Comparison of ENCODE assay signal across 27 cellular contexts in genomic region chr19:54047626-54048025, GRCh38. TPM values are rescaled to one million over a fixed set of nuclear protein-coding genes. Genes with fewer than 3 reads are reported as not detected.
"Had no signal": no experiment of that assay in that cellular context is flagged by ENCODE, and none has a peak within 500 bp of the region (broad histone marks: within the 10 kb centered on the region; RNA-seq: fewer than 3 reads in every experiment).

No MANE protein-coding gene starts in this region.

- H3K36me3 ChIP-seq: cardiac muscle cell, esophagus muscularis mucosa, right lobe of liver, stomach had no signal

- H3K27me3 ChIP-seq: cardiac muscle cell, hepatocyte, right lobe of liver had no signal

- H3K4me3 Mint-ChIP-seq: activated CD4-positive, alpha-beta T cell treated with anti-CD3 and anti-CD28 coated beads for 36 hours; activated naive CD8-positive, alpha-beta T cell treated with anti-CD3 and anti-CD28 coated beads, Interleukin-2, amount 10 ng/mL, durations not matched to agents 7 days and 5 days; activated T-helper 17 cell treated with anti-CD3 and anti-CD28 coated beads, Interleukin-2, amount 50 U/mL, for 72 hours; natural killer cell treated with Interleukin-12 subunit alpha and Interleukin-12 subunit beta and Interleukin-15 and Interleukin-18, amount 100 ng/mL, for 72 hours; stimulated activated effector memory CD8-positive, alpha-beta T cell treated with anti-CD3 and anti-CD28 coated beads, Interleukin-12 subunit alpha, Interleukin-12 subunit beta, amount 100 ng/mL, for 72 hours; WTC11 had no signal

- H3K36me3 Mint-ChIP-seq: activated naive CD8-positive, alpha-beta T cell treated with anti-CD3 and anti-CD28 coated beads, Interleukin-2, amount 10 ng/mL, durations not matched to agents 7 days and 5 days; natural killer cell treated with Interleukin-12 subunit alpha and Interleukin-12 subunit beta and Interleukin-15 and Interleukin-18, amount 100 ng/mL, for 72 hours; stimulated activated effector memory CD8-positive, alpha-beta T cell treated with anti-CD3 and anti-CD28 coated beads, Interleukin-12 subunit alpha, Interleukin-12 subunit beta, amount 100 ng/mL, for 72 hours; WTC11 had no signal

- H3K9me3 Mint-ChIP-seq: activated naive CD8-positive, alpha-beta T cell treated with anti-CD3 and anti-CD28 coated beads, Interleukin-2, amount 10 ng/mL, durations not matched to agents 7 days and 5 days; activated T-helper 17 cell treated with anti-CD3 and anti-CD28 coated beads, Interleukin-2, amount 50 U/mL, for 72 hours; natural killer cell treated with Interleukin-12 subunit alpha and Interleukin-12 subunit beta and Interleukin-15 and Interleukin-18, amount 100 ng/mL, for 72 hours; stimulated activated effector memory CD8-positive, alpha-beta T cell treated with anti-CD3 and anti-CD28 coated beads, Interleukin-12 subunit alpha, Interleukin-12 subunit beta, amount 100 ng/mL, for 72 hours had no signal

- H3K4me3 ChIP-seq: cardiac muscle cell, esophagus muscularis mucosa, hepatocyte, right lobe of liver, stomach had no signal

- ATAC-seq: activated CD4-positive, alpha-beta T cell treated with anti-CD3 and anti-CD28 coated beads for 36 hours; activated T-helper 17 cell treated with anti-CD3 and anti-CD28 coated beads, Interleukin-2, amount 50 U/mL, for 72 hours; natural killer cell treated with Interleukin-12 subunit alpha and Interleukin-12 subunit beta and Interleukin-15 and Interleukin-18, amount 100 ng/mL, for 72 hours; stimulated activated effector memory CD8-positive, alpha-beta T cell treated with anti-CD3 and anti-CD28 coated beads, Interleukin-12 subunit alpha, Interleukin-12 subunit beta, amount 100 ng/mL, for 72 hours; WTC11 had no signal

- DNase-seq: activated CD4-positive, alpha-beta T cell treated with anti-CD3 and anti-CD28 coated beads for 36 hours; activated CD4-positive, alpha-beta T cell treated with anti-CD3 and anti-CD28 coated beads, Interleukin-2, amount 50 U/mL, for 48 hours; activated naive CD4-positive, alpha-beta T cell; activated naive CD8-positive, alpha-beta T cell treated with anti-CD3 and anti-CD28 coated beads, Interleukin-2, amount 10 ng/mL, durations not matched to agents 7 days and 5 days; amygdala; dermis blood vessel endothelial cell; effector memory CD4-positive, alpha-beta T cell; foreskin fibroblast; right lobe of liver; small intestine; stimulated activated CD4-positive, alpha-beta T cell treated with anti-CD3 and anti-CD28 coated beads, Interleukin-4, amount 100 ng/mL, for 24 hours; stomach; trophoblast cell had no signal

- H3K9me3 ChIP-seq: right lobe of liver had no signal

- H3K27ac ChIP-seq: cardiac muscle cell, esophagus muscularis mucosa, hepatocyte, parathyroid adenoma, right lobe of liver, stomach had no signal

- H3K4me1 Mint-ChIP-seq: activated CD4-positive, alpha-beta T cell treated with anti-CD3 and anti-CD28 coated beads for 36 hours; activated naive CD8-positive, alpha-beta T cell treated with anti-CD3 and anti-CD28 coated beads, Interleukin-2, amount 10 ng/mL, durations not matched to agents 7 days and 5 days; activated T-helper 17 cell treated with anti-CD3 and anti-CD28 coated beads, Interleukin-2, amount 50 U/mL, for 72 hours; stimulated activated effector memory CD8-positive, alpha-beta T cell treated with anti-CD3 and anti-CD28 coated beads, Interleukin-12 subunit alpha, Interleukin-12 subunit beta, amount 100 ng/mL, for 72 hours; WTC11 had no signal

- H3K4me1 ChIP-seq: esophagus muscularis mucosa, parathyroid adenoma, right lobe of liver, stomach had no signal

- H3K27ac Mint-ChIP-seq: activated CD4-positive, alpha-beta T cell treated with anti-CD3 and anti-CD28 coated beads for 36 hours; activated naive CD8-positive, alpha-beta T cell treated with anti-CD3 and anti-CD28 coated beads, Interleukin-2, amount 10 ng/mL, durations not matched to agents 7 days and 5 days; activated T-helper 17 cell treated with anti-CD3 and anti-CD28 coated beads, Interleukin-2, amount 50 U/mL, for 72 hours; natural killer cell treated with Interleukin-12 subunit alpha and Interleukin-12 subunit beta and Interleukin-15 and Interleukin-18, amount 100 ng/mL, for 72 hours; stimulated activated effector memory CD8-positive, alpha-beta T cell treated with anti-CD3 and anti-CD28 coated beads, Interleukin-12 subunit alpha, Interleukin-12 subunit beta, amount 100 ng/mL, for 72 hours; WTC11 had no signal

RNA-seq across cellular contexts. Expression of gene VSTM1, which starts 16.1 kb away (rescaled TPM):
- total RNA-seq: activated CD4-positive, alpha-beta T cell treated with anti-CD3 and anti-CD28 coated beads for 36 hours; activated naive CD8-positive, alpha-beta T cell treated with anti-CD3 and anti-CD28 coated beads, Interleukin-2, amount 10 ng/mL, durations not matched to agents 7 days and 5 days; activated T-helper 17 cell treated with anti-CD3 and anti-CD28 coated beads, Interleukin-2, amount 50 U/mL, for 72 hours; cardiac muscle cell; chondrocyte; dermis blood vessel endothelial cell; endothelial cell of umbilical vein; glomerular endothelial cell; hepatocyte; mesenteric fat pad; natural killer cell treated with Interleukin-12 subunit alpha and Interleukin-12 subunit beta and Interleukin-15 and Interleukin-18, amount 100 ng/mL, for 72 hours; stomach; temporal lobe; WTC11 had no signal
- polyA plus RNA-seq: cardiac muscle cell, endothelial cell of umbilical vein, hepatocyte, small intestine, stomach had no signal

RNA-seq across cellular contexts. Expression of gene TARM1, which starts 33.5 kb away (rescaled TPM):
- total RNA-seq: activated CD4-positive, alpha-beta T cell treated with anti-CD3 and anti-CD28 coated beads for 36 hours; activated naive CD8-positive, alpha-beta T cell treated with anti-CD3 and anti-CD28 coated beads, Interleukin-2, amount 10 ng/mL, durations not matched to agents 7 days and 5 days; activated T-helper 17 cell treated with anti-CD3 and anti-CD28 coated beads, Interleukin-2, amount 50 U/mL, for 72 hours; cardiac muscle cell; chondrocyte; dermis blood vessel endothelial cell; endothelial cell of umbilical vein; esophagus muscularis mucosa; glomerular endothelial cell; hepatocyte; liver; mesenteric fat pad; natural killer cell treated with Interleukin-12 subunit alpha and Interleukin-12 subunit beta and Interleukin-15 and Interleukin-18, amount 100 ng/mL, for 72 hours; right lobe of liver; stomach; temporal lobe; WTC11 had no signal
- polyA plus RNA-seq: cardiac muscle cell, endothelial cell of umbilical vein, hepatocyte, liver, small intestine, stomach had no signal

RNA-seq across cellular contexts. Expression of gene OSCAR, which starts 53.0 kb away (rescaled TPM):
- total RNA-seq: cardiac muscle cell, dermis blood vessel endothelial cell, endothelial cell of umbilical vein, glomerular endothelial cell, hepatocyte, temporal lobe had no signal

RNA-seq across cellular contexts. Expression of gene CACNG6, which starts 56.2 kb away (rescaled TPM):
- total RNA-seq: activated CD4-positive, alpha-beta T cell treated with anti-CD3 and anti-CD28 coated beads for 36 hours; activated naive CD8-positive, alpha-beta T cell treated with anti-CD3 and anti-CD28 coated beads, Interleukin-2, amount 10 ng/mL, durations not matched to agents 7 days and 5 days; activated T-helper 17 cell treated with anti-CD3 and anti-CD28 coated beads, Interleukin-2, amount 50 U/mL, for 72 hours; chondrocyte; esophagus muscularis mucosa; liver; mesenteric fat pad; right lobe of liver had no signal
- polyA plus RNA-seq: hepatocyte, liver had no signal
